9 cellular contexts compared by ENCODE assay signal in the genomic region with DNA sequence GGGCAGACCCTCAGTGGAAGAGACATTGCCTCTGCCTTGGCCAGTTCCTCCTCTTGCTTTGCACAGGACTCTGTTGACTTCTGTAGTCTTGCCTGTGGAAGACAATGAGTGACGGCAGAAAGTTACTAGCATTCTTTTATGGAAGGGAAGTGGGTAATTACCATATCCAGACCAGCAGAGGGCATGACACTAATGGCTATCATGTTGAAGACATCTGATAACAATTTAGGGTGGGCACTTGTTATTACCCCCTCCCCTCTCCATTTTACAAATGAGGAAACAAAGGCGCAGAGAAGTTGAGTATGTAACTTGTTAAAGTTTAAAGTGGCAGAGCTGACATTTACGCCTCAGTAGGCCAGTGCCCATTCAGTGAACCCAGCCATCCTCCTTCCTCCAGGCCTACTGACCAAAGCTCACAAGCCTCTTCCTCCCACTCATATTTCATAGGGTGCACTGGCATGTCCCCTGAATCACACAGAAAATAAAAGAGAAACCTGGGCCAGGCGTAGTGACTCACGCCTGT. TPM values are rescaled to one million over a fixed set of nuclear protein-coding genes. Genes with fewer than 3 reads are reported as not detected.
DNase-seq lines count a peak whose midpoint lies in the region; ATAC-seq and TF ChIP-seq lines count a peak whose summit lies in the region.
"Had no signal": no experiment of that assay in that cellular context is flagged by ENCODE, and none has a peak within 500 bp of the region (broad histone marks: within the 10 kb centered on the region; RNA-seq: fewer than 3 reads in every experiment).

No MANE protein-coding gene starts in this region.

- TF ChIP-seq CTCF in breast epithelium (IDR thresholded peaks at IDR 0.05), result peak in 2 of 3 donors; percentile 12 to 16
- TF ChIP-seq CTCF in mucosa of descending colon (IDR thresholded peaks at IDR 0.05), result no peak
- TF ChIP-seq CTCF in heart right ventricle (IDR thresholded peaks at IDR 0.05), result peak in 3 of 9 donors; percentile 10 to 47 (median 24)

- 79 to 82% methylated on average over 5 of the region's 5 CpGs for WGBS in heart right ventricle, 2 donors

- no peaks in the 10 kb centered on the region for H3K4me1 ChIP-seq in breast epithelium
- H3K4me1 ChIP-seq in mucosa of descending colon (ENCODE audit: low read depth), result no peaks in the 10 kb centered on the region
- H3K4me1 ChIP-seq in heart right ventricle, result no peaks in the 10 kb centered on the region

- H3K27ac ChIP-seq in breast epithelium (peak overlapping the region; percentile 40 to 69), heart right ventricle (no peak overlapping the region)

- no peak overlapping the region for H3K4me3 ChIP-seq in Jurkat, Clone E6-1 (ENCODE audit: low read length)
- H3K4me3 ChIP-seq in breast epithelium, result no peak overlapping the region
- no peak overlapping the region for H3K4me3 ChIP-seq in mucosa of descending colon
- H3K4me3 ChIP-seq in heart right ventricle, result no peak overlapping the region

- intact Hi-C loops in breast epithelium (cut with DNase I; ENCODE audit: low total_unique reads) (no loop called here), mucosa of descending colon (cut with DNase I, micrococcal nuclease) (no loop called here), heart right ventricle (cut with DNase I) (no loop called here)

- H3K9me3 ChIP-seq in breast epithelium, result no peaks in the 10 kb centered on the region
- no peaks in the 10 kb centered on the region for H3K9me3 ChIP-seq in mucosa of descending colon
- no peaks in the 10 kb centered on the region for H3K9me3 ChIP-seq in heart right ventricle

- no peaks in the 10 kb centered on the region for H3K27me3 ChIP-seq in breast epithelium
- peaks cover 0 to 24% (median 3%) of the 10 kb centered on the region in 7 donors for H3K27me3 ChIP-seq in heart right ventricle

- ATAC-seq in mucosa of descending colon (peak; percentile 14), GM21786 (IDR thresholded peaks at IDR 0.05; ENCODE audit: unreplicated experiment) (no peak), heart right ventricle (no peak)
- ATAC-seq: stimulated activated memory B cell treated with anti-CD40 and anti-IgM and Interleukin-4, amounts not matched to agents 10 μg/mL and 1 μg/mL and 100 μg/mL, for 72 hours had no signal

- DNase-seq in EL (peak; percentile 66), breast epithelium (ENCODE audit: low spot score in 2 of 2) (no peak), mucosa of descending colon (no peak), NCI-H1930 (lab: John Stamatoyannopoulos, UW) (no peak), heart right ventricle (no peak)
- peak; percentile 28 for DNase-seq in Jurkat, Clone E6-1 (ENCODE audit: low read depth, low spot score)
- DNase-seq in activated naive CD4-positive, alpha-beta T cell treated with anti-CD3 and anti-CD28 coated beads, Interleukin-2, amount 50 U/mL, for 16 hours, result no peak

- no peaks in the 10 kb centered on the region for H3K36me3 ChIP-seq in breast epithelium
- no peaks in the 10 kb centered on the region for H3K36me3 ChIP-seq in mucosa of descending colon (ENCODE audit: low read depth)
- no peaks in the 10 kb centered on the region for H3K36me3 ChIP-seq in heart right ventricle

- no peak for TF ChIP-seq POLR2A in breast epithelium (IDR thresholded peaks at IDR 0.05)

RNA-seq across cellular contexts. Expression of a gene that starts 48.2 kb away (rescaled TPM):
- polyA plus RNA-seq in Jurkat, Clone E6-1 (2012; ENCODE audit: insufficient read depth, insufficient read length), result not detected
- total RNA-seq in breast epithelium (10 to 100 TPM; 33.1 to 56.8 (median 50.7) TPM), mucosa of descending colon (10 to 100 TPM; 30.8 to 65.1 (median 43.4) TPM), heart right ventricle (1 to 10 TPM; 1.1 to 5.5 (median 3.5) TPM)
- polyA plus RNA-seq in heart right ventricle, result 1 to 10 TPM in 1 of 2 donors, under 1 TPM in 1; 0.22 to 1.4 TPM

Comparison
In these comparisons a context has a peak if more than half of its experiments do, and no peak if none do; other contexts are left out.
1. DNase-seq: peak in EL (single experiment) and Jurkat, Clone E6-1 (single experiment); none in breast epithelium (0 of 2), mucosa of descending colon (0 of 3), NCI-H1930 (0 of 2), heart right ventricle (0 of 2) and activated naive CD4-positive, alpha-beta T cell treated with anti-CD3 and anti-CD28 coated beads, Interleukin-2, amount 50 U/mL, for 16 hours (single experiment).
2. H3K27ac ChIP-seq: peak in breast epithelium (2 of 2); none in heart right ventricle (0 of 10).
3. RNA of a gene that starts 48.2 kb away (total RNA-seq): 33.1 to 56.8 TPM in breast epithelium and 30.8 to 65.1 TPM in mucosa of descending colon; 1.1 to 5.5 TPM in heart right ventricle; every median in the first group is over 4 times any median in the second.